Comparison of ENCODE assay signal across 3 cellular contexts in genomic region chr16:70199170-70199569, GRCh38. TPM values are rescaled to one million over a fixed set of nuclear protein-coding genes. Genes with fewer than 3 reads are reported as not detected.
"Had no signal": no experiment of that assay in that cellular context is flagged by ENCODE, and none has a peak within 500 bp of the region (broad histone marks: within the 10 kb centered on the region; RNA-seq: fewer than 3 reads in every experiment).

No MANE protein-coding gene starts in this region.

RNA-seq across cellular contexts. Expression of gene CLEC18C, which starts 25.6 kb away (rescaled TPM):
- total RNA-seq: activated CD8-positive, alpha-beta T cell treated with anti-CD3 and anti-CD28 coated beads for 36 hours; endothelial cell of umbilical vein had no signal
- polyA plus RNA-seq: cardiac muscle cell, endothelial cell of umbilical vein had no signal
